ENCODE assay signal across 8 cellular contexts in genomic region chr11:68312117-68312779, GRCh38. TPM values are rescaled to one million over a fixed set of nuclear protein-coding genes. Genes with fewer than 3 reads are reported as not detected.
DNase-seq lines count a peak whose midpoint lies in the region; ATAC-seq, FAIRE-seq and TF ChIP-seq lines count a peak whose summit lies in the region.

Gene LRP5, plus strand, starts transcription at chr11:68312591. Its CDS starts 124 bp downstream, at chr11:68312715.

- H3K4me1 ChIP-seq in SJSA1 (replicated peaks) (peaks cover 41% of the 10 kb centered on the region), mucosa of stomach (ENCODE audit: control insufficient read depth, insufficient read depth, low read length) (peaks cover 43% of the 10 kb centered on the region), vagina (peaks cover 38% of the 10 kb centered on the region)

- CTCF ChIA-PET in BJ (lab: Yijun Ruan, JAX) = no interaction called here

- POLR2A ChIA-PET in BJ (lab: Charles Lee) = interaction anchor here (0.6 kb wide), 1 partner anchor 94 kb away, joined by 5 read pairs; no protein-coding TSS in a partner anchor

- TF ChIP-seq CTCF in BJ (IDR thresholded peaks at IDR 0.05; ENCODE audit: insufficient read depth, low read depth, low read length) = no peak
- TF ChIP-seq CTCF in epithelial cell of esophagus (IDR thresholded peaks at IDR 0.05; ENCODE audit: insufficient read depth, low read depth, low read length, missing control alignments) = no peak
- no peak for TF ChIP-seq CTCF in vagina (IDR thresholded peaks at IDR 0.05)

- H3K27me3 ChIP-seq in BJ (ENCODE audit: control insufficient read depth, insufficient read depth, low read length) (no peaks in the 10 kb centered on the region), SJSA1 (replicated peaks) (no peaks in the 10 kb centered on the region), mucosa of stomach (ENCODE audit: control insufficient read depth, insufficient read depth, low read length) (no peaks in the 10 kb centered on the region), vagina (no peaks in the 10 kb centered on the region)

- no peaks in the 10 kb centered on the region for H3K36me3 ChIP-seq in BJ (ENCODE audit: control insufficient read depth, insufficient read depth, low read length)
- H3K36me3 ChIP-seq in SJSA1 = peaks cover 4% of the 10 kb centered on the region; the same call in 1 of the 2 replicates
- no peaks in the 10 kb centered on the region for H3K36me3 ChIP-seq in mucosa of stomach (ENCODE audit: control insufficient read depth, insufficient read depth, low read length)
- H3K36me3 ChIP-seq in vagina = no peaks in the 10 kb centered on the region

- DNase-seq in BJ (ENCODE audit: low read depth) = no peak
- peak; percentile 45 for DNase-seq in GM18507 (ENCODE audit: extremely low spot score, insufficient read length, low read depth)
- DNase-seq in SJSA1 (ENCODE audit: low read depth in 1 of 2, low spot score in 2 of 2) = peak in 1 of 2 experiments; percentile 22
- DNase-seq in epithelial cell of esophagus (ENCODE audit: low read depth) = peak; percentile 40
- DNase-seq in vagina (ENCODE audit: extremely low spot score in 2 of 2) = no peak

- H3K9ac ChIP-seq in mucosa of stomach (ENCODE audit: low read length) = peak within 1 kb of the TSS; percentile 77

- no peak within 1 kb of the TSS for H3K27ac ChIP-seq in SJSA1
- H3K27ac ChIP-seq in vagina = peak within 1 kb of the TSS; percentile 63

- peak within 1 kb of the TSS; percentile 67 for H3K4me3 ChIP-seq in BJ (ENCODE audit: low read depth, low read length)
- H3K4me3 ChIP-seq in SJSA1 = peak within 1 kb of the TSS; percentile 84
- H3K4me3 ChIP-seq in epithelial cell of esophagus (ENCODE audit: low read length) = peak within 1 kb of the TSS; percentile 68
- peak within 1 kb of the TSS; percentile 73 for H3K4me3 ChIP-seq in mucosa of stomach (ENCODE audit: low read length)
- H3K4me3 ChIP-seq in vagina = peak within 1 kb of the TSS; percentile 59 to 66

- ATAC-seq in HG02678 (IDR thresholded peaks at IDR 0.05; ENCODE audit: unreplicated experiment) (no peak), HG03280 (IDR thresholded peaks at IDR 0.05; ENCODE audit: unreplicated experiment) (no peak)

- H3K9me3 ChIP-seq in SJSA1 (replicated peaks) = no peaks in the 10 kb centered on the region; the same call in 1 of the 2 replicates
- H3K9me3 ChIP-seq in mucosa of stomach (ENCODE audit: control insufficient read depth, low read length) = no peaks in the 10 kb centered on the region
- no peaks in the 10 kb centered on the region for H3K9me3 ChIP-seq in vagina

- no peak for TF ChIP-seq POLR2A in vagina (IDR thresholded peaks at IDR 0.05)

- intact Hi-C loops in vagina (cut with DNase I) = no loop called here

- no peak for FAIRE-seq in GM18507 (lab: Jason Lieb, UNC)

RNA-seq across cellular contexts. Expression of gene LRP5, which starts in this region (rescaled TPM):
- polyA plus RNA-seq in BJ (2011; rRNA removed) = 7.0 and 11.5 TPM in 2 replicates
- 13.7 and 18.2 TPM in 2 replicates for polyA minus RNA-seq in BJ (2011; rRNA and poly(A)+ RNA removed)
- total RNA-seq in SJSA1 (2014; rRNA removed; shearing (Covaris generic)) = 25.8 and 32.2 TPM in 2 replicates
- 42.5 TPM for total RNA-seq in vagina

Comparison
In these comparisons a context has a peak if more than half of its experiments do, and no peak if none do; other contexts are left out.
1. DNase-seq: peak in GM18507 (single experiment) and epithelial cell of esophagus (single experiment); none in BJ (single experiment) and vagina (0 of 2).
2. Peak in every context shown above with its lines, with median percentiles within 50 percentile points of each other: H3K4me3 ChIP-seq.